In the genomic region with DNA sequence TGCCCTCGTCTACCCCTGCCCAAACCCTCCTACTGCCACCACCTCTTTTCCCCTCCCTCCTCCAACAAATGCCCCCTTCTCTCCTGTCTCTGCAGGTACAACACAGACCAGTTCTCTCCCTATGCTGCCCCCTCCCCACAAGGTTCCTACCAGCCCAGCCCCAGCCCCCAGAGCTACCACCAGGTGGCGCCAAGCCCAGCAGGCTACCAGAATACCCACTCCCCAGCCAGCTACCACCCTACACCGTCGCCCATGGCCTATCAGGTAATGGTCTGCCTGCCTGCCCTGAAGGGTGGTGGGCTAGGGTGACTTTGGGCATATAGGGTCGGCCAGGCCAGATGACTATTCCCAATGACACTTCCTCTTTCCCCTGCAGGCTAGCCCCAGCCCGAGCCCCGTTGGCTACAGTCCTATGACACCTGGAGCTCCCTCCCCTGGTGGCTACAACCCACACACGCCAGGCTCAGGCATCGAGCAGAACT, we compare ENCODE assay signal across 8 cellular contexts. TPM values are rescaled to one million over a fixed set of nuclear protein-coding genes. Genes with fewer than 3 reads are reported as not detected.
DNase-seq lines count a peak whose midpoint lies in the region; ATAC-seq and TF ChIP-seq lines count a peak whose summit lies in the region.

No MANE protein-coding gene starts in this region.

- peak; percentile 74 to 81 for ATAC-seq in activated T-cell treated with anti-CD3 and anti-CD28 coated beads, Interleukin-2, amount 50 U/mL, for 4 hours

- H3K4me1 ChIP-seq in OCI-LY1 (ENCODE audit: insufficient read depth, low read length, severe bottlenecking) (no peaks in the 10 kb centered on the region), fibroblast of lung (ENCODE audit: control insufficient read depth, extremely low read depth, insufficient read depth, low read length) (no peaks in the 10 kb centered on the region), tibial nerve (no peaks in the 10 kb centered on the region)

- H3K79me2 ChIP-seq in OCI-LY1 (ENCODE audit: insufficient read depth, low read length) (no peaks in the 10 kb centered on the region), fibroblast of lung (ENCODE audit: control insufficient read depth, insufficient read depth, low read length) (no peaks in the 10 kb centered on the region)

- TF ChIP-seq POLR2A in tibial nerve (IDR thresholded peaks at IDR 0.05) = no peak

- H4K20me1 ChIP-seq in OCI-LY1 (ENCODE audit: insufficient read depth, low read length) (no peaks in the 10 kb centered on the region), fibroblast of lung (ENCODE audit: control insufficient read depth, extremely low read depth, insufficient read depth, low read length) (no peaks in the 10 kb centered on the region)

- peak; percentile 42 to 63 for DNase-seq in NCI-H524 (lab: John Stamatoyannopoulos, UW)
- no peak for DNase-seq in NCI-H524 treated with DMSO at 0.1 percent for 48 hours (lab: John Stamatoyannopoulos, UW)
- peak; percentile 73 for DNase-seq in activated T-cell treated with anti-CD3 and anti-CD28 coated beads, Interleukin-2, amount 50 U/mL, for 4 hours
- peak; percentile 24 to 31 for DNase-seq in fibroblast of lung (ENCODE audit: low read depth in 2 of 2)
- peak in 34 of 56 donors; percentile 1 to 65 (median 12) for DNase-seq in nucleus accumbens (lab: John Stamatoyannopoulos, UW)
- peak in 1 of 2 donors; percentile 46 for DNase-seq in tibial nerve (ENCODE audit: low spot score in 2 of 2)
- DNase-seq in T1000 (lab: John Stamatoyannopoulos, UW) = no peak

- H3K27me3 Mint-ChIP-seq in activated T-cell treated with anti-CD3 and anti-CD28 coated beads, Interleukin-2, amount 50 U/mL, for 4 hours (ENCODE audit: low read depth) = no peaks in the 10 kb centered on the region

- H3K9me3 Mint-ChIP-seq in activated T-cell treated with anti-CD3 and anti-CD28 coated beads, Interleukin-2, amount 50 U/mL, for 4 hours = no peaks in the 10 kb centered on the region

- H3K36me3 Mint-ChIP-seq in activated T-cell treated with anti-CD3 and anti-CD28 coated beads, Interleukin-2, amount 50 U/mL, for 4 hours (ENCODE audit: insufficient read depth) = peaks cover 40% of the 10 kb centered on the region

- H3K4me3 ChIP-seq in OCI-LY1 (ENCODE audit: low read depth, low read length, poor library complexity, severe bottlenecking) = no peak overlapping the region
- no peak overlapping the region for H3K4me3 ChIP-seq in fibroblast of lung (replicated peaks in 1 of 4; ENCODE audit: control extremely low read depth in 1 of 4, insufficient read depth in 1 of 4, low read depth in 3 of 4, low read length in 4 of 4)
- no peak overlapping the region for H3K4me3 ChIP-seq in tibial nerve

- H2AFZ ChIP-seq in OCI-LY1 (ENCODE audit: low read length) = no peak overlapping the region
- H2AFZ ChIP-seq in fibroblast of lung (ENCODE audit: low read length) = no peak overlapping the region

- H3K36me3 ChIP-seq in OCI-LY1 (ENCODE audit: insufficient read depth, low read length) (peaks cover 74% of the 10 kb centered on the region), fibroblast of lung (ENCODE audit: control insufficient read depth, insufficient read depth, low read length) (peaks cover 43% of the 10 kb centered on the region), tibial nerve (peaks cover 3 to 85% (median 22%) of the 10 kb centered on the region in 3 donors)

- H3F3A ChIP-seq in OCI-LY1 (ENCODE audit: insufficient read depth, low read length) = peaks cover 4% of the 10 kb centered on the region; the same call in 1 of the 2 replicates

- H3K4me3 Mint-ChIP-seq in activated T-cell treated with anti-CD3 and anti-CD28 coated beads, Interleukin-2, amount 50 U/mL, for 4 hours = no peak overlapping the region

- no peak overlapping the region for H3K9ac ChIP-seq in OCI-LY1 (ENCODE audit: low read length)
- H3K9ac ChIP-seq in fibroblast of lung (ENCODE audit: insufficient read depth, low read length) = peak overlapping the region; percentile 5

- TF ChIP-seq CTCF in OCI-LY1 (IDR thresholded peaks at IDR 0.05; ENCODE audit: low read length) (peak; percentile 92), fibroblast of lung (conservative IDR thresholded peaks at IDR 0.05 in 1 of 2, IDR thresholded peaks at IDR 0.05 in 1 of 2; ENCODE audit: low read depth in 1 of 2, low read length in 2 of 2) (peak; percentile 67 to 86), tibial nerve (IDR thresholded peaks at IDR 0.05) (peak; percentile 62 to 79 (median 73))

- H3K27ac ChIP-seq in OCI-LY1 (ENCODE audit: low read depth, low read length, poor library complexity, severe bottlenecking) (no peak overlapping the region), fibroblast of lung (ENCODE audit: insufficient read depth, low read length) (no peak overlapping the region), tibial nerve (no peak overlapping the region)

- 42 to 50% methylated on average over 9 of the region's 9 CpGs for WGBS in tibial nerve, 2 donors

- no peak for TF ChIP-seq EP300 in tibial nerve (IDR thresholded peaks at IDR 0.05)

- H3K4me2 ChIP-seq in OCI-LY1 (ENCODE audit: low read length) = no peak overlapping the region
- no peak overlapping the region for H3K4me2 ChIP-seq in fibroblast of lung (ENCODE audit: extremely low read depth, insufficient read depth, low read length)

- no peaks in the 10 kb centered on the region for H3K27me3 ChIP-seq in OCI-LY1 (ENCODE audit: insufficient read depth, low read length)
- H3K27me3 ChIP-seq in fibroblast of lung (ENCODE audit: control insufficient read depth, insufficient read depth, low read length) = no peaks in the 10 kb centered on the region
- no peaks in the 10 kb centered on the region for H3K27me3 ChIP-seq in tibial nerve

- no peaks in the 10 kb centered on the region for H3K9me2 ChIP-seq in OCI-LY1 (ENCODE audit: low read depth, low read length)

- H3K4me1 Mint-ChIP-seq in activated T-cell treated with anti-CD3 and anti-CD28 coated beads, Interleukin-2, amount 50 U/mL, for 4 hours (ENCODE audit: low read depth) = peaks cover 10% of the 10 kb centered on the region

- H3K9me3 ChIP-seq in OCI-LY1 (ENCODE audit: low read length) (no peaks in the 10 kb centered on the region), fibroblast of lung (ENCODE audit: control insufficient read depth, insufficient read depth, low read depth, low read length) (no peaks in the 10 kb centered on the region), tibial nerve (no peaks in the 10 kb centered on the region)

RNA-seq across cellular contexts. Expression of a gene that starts 6.5 kb away (rescaled TPM):
- total RNA-seq in activated T-cell treated with anti-CD3 and anti-CD28 coated beads, Interleukin-2, amount 50 U/mL, for 4 hours = 100 to 1,000 TPM; 192 to 211 (median 195) TPM
- total RNA-seq in fibroblast of lung = 37.2 and 45.7 TPM in 2 replicates
- 43.5 and 71.0 TPM in 2 replicates for polyA plus RNA-seq in fibroblast of lung
- 63.2 and 96.3 TPM in 2 replicates for polyA plus RNA-seq in fibroblast of lung (2012)
- 167 and 175 TPM in 2 replicates for polyA minus RNA-seq in fibroblast of lung (ENCODE audit: low replicate concordance)
- total RNA-seq in tibial nerve = 10 to 100 TPM; 38.4 to 65.5 (median 55.4) TPM

RNA-seq across cellular contexts. Expression of a gene that starts 24.6 kb away (rescaled TPM):
- 1 to 10 TPM; 1.7 to 3.3 (median 1.7) TPM for total RNA-seq in activated T-cell treated with anti-CD3 and anti-CD28 coated beads, Interleukin-2, amount 50 U/mL, for 4 hours
- total RNA-seq in fibroblast of lung = under 0.01 TPM in 2 replicates
- 0.08 and 0.11 TPM in 2 replicates for polyA plus RNA-seq in fibroblast of lung
- 0.28 and 0.36 TPM in 2 replicates for polyA plus RNA-seq in fibroblast of lung (2012)
- not detected in 2 replicates for polyA minus RNA-seq in fibroblast of lung (ENCODE audit: low replicate concordance)
- not detected for total RNA-seq in tibial nerve

RNA-seq across cellular contexts. Expression of a gene that starts 28.8 kb away (rescaled TPM):
- total RNA-seq in activated T-cell treated with anti-CD3 and anti-CD28 coated beads, Interleukin-2, amount 50 U/mL, for 4 hours = 100 to 1,000 TPM; 193 to 201 (median 197) TPM
- total RNA-seq in fibroblast of lung = 46.0 and 50.2 TPM in 2 replicates
- polyA plus RNA-seq in fibroblast of lung = 77.8 and 87.2 TPM in 2 replicates
- 98.2 and 109 TPM in 2 replicates for polyA plus RNA-seq in fibroblast of lung (2012)
- 126 and 137 TPM in 2 replicates for polyA minus RNA-seq in fibroblast of lung (ENCODE audit: low replicate concordance)
- 100 to 1,000 TPM in 3 of 4 donors, 10 to 100 TPM in 1; 94.4 to 120 (median 106) TPM for total RNA-seq in tibial nerve

RNA-seq across cellular contexts. Expression of a gene that starts 38.4 kb away (rescaled TPM):
- 1,000 to 10,000 TPM; 3,250 to 3,505 (median 3,474) TPM for total RNA-seq in activated T-cell treated with anti-CD3 and anti-CD28 coated beads, Interleukin-2, amount 50 U/mL, for 4 hours
- total RNA-seq in fibroblast of lung (149 and 271 TPM in 2 replicates), tibial nerve (1,000 to 10,000 TPM; 1,048 to 1,762 (median 1,462) TPM)
- polyA plus RNA-seq in fibroblast of lung = 1,704 and 1,950 TPM in 2 replicates
- polyA plus RNA-seq in fibroblast of lung (2012) = 3,009 and 3,161 TPM in 2 replicates
- polyA minus RNA-seq in fibroblast of lung (ENCODE audit: low replicate concordance) = 1,774 and 1,797 TPM in 2 replicates

RNA-seq across cellular contexts. Expression of a gene that starts 40.8 kb away (rescaled TPM):
- not detected for total RNA-seq in activated T-cell treated with anti-CD3 and anti-CD28 coated beads, Interleukin-2, amount 50 U/mL, for 4 hours
- total RNA-seq in fibroblast of lung (not detected in 2 replicates), tibial nerve (not detected)
- polyA plus RNA-seq in fibroblast of lung = not detected in 2 replicates
- polyA plus RNA-seq in fibroblast of lung (2012) = not detected in 2 replicates
- polyA minus RNA-seq in fibroblast of lung (ENCODE audit: low replicate concordance) = not detected in 2 replicates

Comparison
In these comparisons a context has a peak if more than half of its experiments do, and no peak if none do; other contexts are left out.
1. DNase-seq: peak in NCI-H524 (2 of 2), activated T-cell treated with anti-CD3 and anti-CD28 coated beads, Interleukin-2, amount 50 U/mL, for 4 hours (single experiment), fibroblast of lung (2 of 2) and nucleus accumbens (34 of 56); none in NCI-H524 treated with DMSO at 0.1 percent for 48 hours (single experiment) and T1000 (single experiment).
2. Peak in every context shown above with its lines, with median percentiles within 50 percentile points of each other: CTCF ChIP-seq.